ENCODE assay signal across 27 cellular contexts in genomic region chr14:69072584-69072983, GRCh38.
A peak's percentile ranks its signal among the peaks of the same experiment; 100 is the strongest.
DNase-seq lines count a peak whose midpoint lies in the region; ATAC-seq, FAIRE-seq and TF ChIP-seq lines count a peak whose summit lies in the region.
"Had no signal": no experiment of that assay in that cellular context is flagged by ENCODE, and none has a peak within 500 bp of the region (broad histone marks: within the 10 kb centered on the region; RNA-seq: fewer than 3 reads in every experiment).

No MANE protein-coding gene starts in this region.

- no peak overlapping the region for H2AFZ ChIP-seq in GM12878 (ENCODE audit: control insufficient read depth, low read depth, low read length)

- no peak for TF ChIP-seq EP300 in GM12878 (IDR thresholded peaks at IDR 0.05; ENCODE audit: borderline replicate concordance in 1 of 2, control insufficient read depth in 1 of 2, low read depth in 2 of 2, low read length in 2 of 2)

- H3K4me1 Mint-ChIP-seq in activated T-cell treated with anti-CD3 and anti-CD28 coated beads, Interleukin-2, amount 50 U/mL, for 72 hours (ENCODE audit: low read depth) = peaks cover 23% of the 10 kb centered on the region
- no peaks in the 10 kb centered on the region for H3K4me1 Mint-ChIP-seq in stimulated activated naive B cell treated with anti-CD40 and anti-IgM and Interleukin-4, amounts not matched to agents 10 μg/mL and 1 μg/mL and 100 μg/mL, for 72 hours

- in situ Hi-C loops in GM12878 (cut with MboI) = no loop called here

- no peak for DNase-seq in activated T-cell treated with anti-CD3 and anti-CD28 coated beads, Interleukin-2, amount 50 U/mL, for 72 hours
- DNase-seq in activated T-cell treated with anti-CD3 and anti-CD28 coated beads, Interleukin-2, amount 50 U/mL, for 1 hour = no peak
- DNase-seq in GM12892 (ENCODE audit: insufficient read length) (no peak), GM12878 (ENCODE audit: low read depth, low spot score) (no peak), T-helper 1 cell (no peak), coronary artery (ENCODE audit: low spot score) (no peak)
- DNase-seq in stimulated activated naive B cell treated with anti-CD40 and anti-IgM and Interleukin-4, amounts not matched to agents 10 μg/mL and 1 μg/mL and 100 μg/mL, for 72 hours = no peak
- DNase-seq: CD4-positive, alpha-beta T cell; COR-L47; DMS53; GOT3; HCEC 1CT; Karpas-422; NCI-H1092; NCI-H1417 treated with DMSO at 0.1 percent for 48 hours; NCI-H1694 treated with DMSO at 0.1 percent for 48 hours; NCI-H2081 treated with DMSO at 0.1 percent for 48 hours; NCI-H2171; NCI-H226; NCI-H510A; NCI-H69; Right ventricle myocardium superior; RPMI8226 had no signal

- H3K36me3 ChIP-seq in GM12878 (ENCODE audit: control insufficient read depth in 2 of 2, insufficient read depth in 2 of 2, low read length in 1 of 2) = peaks cover 0 to 24% of the 10 kb centered on the region in 2 experiments

- no peaks in the 10 kb centered on the region for H3K9me3 Mint-ChIP-seq in activated T-cell treated with anti-CD3 and anti-CD28 coated beads, Interleukin-2, amount 50 U/mL, for 72 hours
- no peaks in the 10 kb centered on the region for H3K9me3 Mint-ChIP-seq in stimulated activated naive B cell treated with anti-CD40 and anti-IgM and Interleukin-4, amounts not matched to agents 10 μg/mL and 1 μg/mL and 100 μg/mL, for 72 hours
- H3K9me3 Mint-ChIP-seq: CD4-positive, alpha-beta T cell had no signal

- H3K9ac ChIP-seq in GM12878 (ENCODE audit: control insufficient read depth, insufficient read depth, low read length) = no peak overlapping the region
- H3K9ac ChIP-seq: BLaER1 had no signal

- FAIRE-seq in GM12892 (lab: Jason Lieb, UNC) (peak; percentile 61), GM12878 (lab: Jason Lieb, UNC) (no peak)
- FAIRE-seq: A204.1, HepG2 had no signal

- CTCF ChIA-PET in GM12878 (lab: Yijun Ruan, JAX) = interaction anchor here (0.6 to 1.1 kb wide), 3 partner anchors 17 to 277 kb away, joined by 3 to 5 read pairs (median 3); no protein-coding TSS in a partner anchor

- no TSS peak for BruUV-seq in GM12878 (replicated peaks; lab: Mats Ljungman, UMichigan)

- H3K27ac ChIP-seq in GM12878 (ENCODE audit: control insufficient read depth, insufficient read depth) (no peak overlapping the region), coronary artery (no peak overlapping the region)
- H3K27ac ChIP-seq: BLaER1, SJSA1 had no signal

- TF ChIP-seq POLR2A in GM12892 (IDR thresholded peaks at IDR 0.05; ENCODE audit: low read depth, low read length) (no peak), GM12878 (IDR thresholded peaks at IDR 0.05; ENCODE audit: low read depth, low read length) (no peak)

- H3K27me3 Mint-ChIP-seq in activated T-cell treated with anti-CD3 and anti-CD28 coated beads, Interleukin-2, amount 50 U/mL, for 72 hours (ENCODE audit: low read depth) = no peaks in the 10 kb centered on the region
- no peaks in the 10 kb centered on the region for H3K27me3 Mint-ChIP-seq in stimulated activated naive B cell treated with anti-CD40 and anti-IgM and Interleukin-4, amounts not matched to agents 10 μg/mL and 1 μg/mL and 100 μg/mL, for 72 hours
- H3K27me3 Mint-ChIP-seq: CD4-positive, alpha-beta T cell had no signal

- H3K4me1 ChIP-seq in GM12878 (ENCODE audit: control insufficient read depth, insufficient read depth, low read length) = peaks cover 8% of the 10 kb centered on the region
- H3K4me1 ChIP-seq: BLaER1 had no signal

- TF ChIP-seq CTCF in GM12878 (IDR thresholded peaks at IDR 0.05 in 2 of 3, conservative IDR thresholded peaks at IDR 0.05 in 1 of 3; ENCODE audit: control insufficient read depth in 2 of 3, extremely low read depth in 1 of 3, insufficient read depth in 1 of 3, low read depth in 3 of 3, low read length in 3 of 3) (no peak), coronary artery (IDR thresholded peaks at IDR 0.05) (no peak)

- H3K9me3 ChIP-seq in GM12878 (replicated peaks; ENCODE audit: control insufficient read depth, insufficient read depth, low read length) = no peaks in the 10 kb centered on the region
- H3K9me3 ChIP-seq: BLaER1, SJSA1 had no signal

- 50% methylated on average over 2 of the region's 2 CpGs for WGBS in GM12878 (ENCODE audit: insufficient coverage, insufficient replicate concordance, low lambda C conversion rate, missing lambda C conversion rate)

- POLR2A ChIA-PET in GM12878 (lab: Charles Lee) = no interaction called here

- H3K4me3 Mint-ChIP-seq in activated T-cell treated with anti-CD3 and anti-CD28 coated beads, Interleukin-2, amount 50 U/mL, for 72 hours = no peak overlapping the region
- no peak overlapping the region for H3K4me3 Mint-ChIP-seq in stimulated activated naive B cell treated with anti-CD40 and anti-IgM and Interleukin-4, amounts not matched to agents 10 μg/mL and 1 μg/mL and 100 μg/mL, for 72 hours
- H3K4me3 Mint-ChIP-seq: CD4-positive, alpha-beta T cell had no signal

- RAD21 ChIA-PET in GM12878 (lab: Charles Lee; ENCODE audit: unreplicated experiment) = no interaction called here

- ATAC-seq in activated T-cell treated with anti-CD3 and anti-CD28 coated beads, Interleukin-2, amount 50 U/mL, for 72 hours (replicated peaks in 1 of 2) = peak; percentile 17 to 37
- ATAC-seq in GM12878 = no peak
- no peak for ATAC-seq in stimulated activated naive B cell treated with anti-CD40 and anti-IgM and Interleukin-4, amounts not matched to agents 10 μg/mL and 1 μg/mL and 100 μg/mL, for 72 hours (replicated peaks)
- ATAC-seq: HepG2 had no signal

- H3K36me3 Mint-ChIP-seq in activated T-cell treated with anti-CD3 and anti-CD28 coated beads, Interleukin-2, amount 50 U/mL, for 72 hours (ENCODE audit: insufficient read depth in 2 of 2) = peaks cover 0 to 6% of the 10 kb centered on the region in 2 donors
- H3K36me3 Mint-ChIP-seq in stimulated activated naive B cell treated with anti-CD40 and anti-IgM and Interleukin-4, amounts not matched to agents 10 μg/mL and 1 μg/mL and 100 μg/mL, for 72 hours = peaks cover 41 to 69% of the 10 kb centered on the region in 2 donors

- no peaks in the 10 kb centered on the region for H4K20me1 ChIP-seq in GM12878 (ENCODE audit: control insufficient read depth, insufficient read depth)
- H4K20me1 ChIP-seq: BLaER1 had no signal

- H3K4me3 ChIP-seq in GM12878 (no peak overlapping the region), coronary artery (no peak overlapping the region)
- H3K4me3 ChIP-seq: BLaER1, SJSA1 had no signal

- no peak overlapping the region for H3K4me2 ChIP-seq in GM12878 (ENCODE audit: control insufficient read depth, insufficient read depth)
- H3K4me2 ChIP-seq: BLaER1 had no signal

- no peak for TF ChIP-seq RAD21 in GM12878 (IDR thresholded peaks at IDR 0.05; ENCODE audit: insufficient read depth, low read depth, low read length)

- H3K27ac Mint-ChIP-seq in activated T-cell treated with anti-CD3 and anti-CD28 coated beads, Interleukin-2, amount 50 U/mL, for 72 hours = peak overlapping the region; percentile 9
- peak overlapping the region; percentile 56 for H3K27ac Mint-ChIP-seq in stimulated activated naive B cell treated with anti-CD40 and anti-IgM and Interleukin-4, amounts not matched to agents 10 μg/mL and 1 μg/mL and 100 μg/mL, for 72 hours
- H3K27ac Mint-ChIP-seq: CD4-positive, alpha-beta T cell had no signal

- SMC1A ChIA-PET in GM12878 (lab: Charles Lee; ENCODE audit: uncharacterized antibody, unreplicated experiment) = interaction anchor here (1.4 kb wide), 1 partner anchor 11 kb away, joined by 3 read pairs; no protein-coding TSS in a partner anchor

- H3K27me3 ChIP-seq in GM12878 (replicated peaks in 1 of 2; ENCODE audit: control insufficient read depth in 2 of 2, insufficient read depth in 2 of 2, low read length in 1 of 2) = no peaks in the 10 kb centered on the region
- H3K27me3 ChIP-seq: BLaER1, SJSA1 had no signal

- intact Hi-C loops in GM12878 (cut with micrococcal nuclease; ENCODE audit: unreplicated experiment) = no loop called here

- H3K79me2 ChIP-seq in GM12878 (ENCODE audit: control insufficient read depth, insufficient read depth, low read length) = no peaks in the 10 kb centered on the region

TF ChIP-seq in GM12878, 131 proteins besides CTCF, POLR2A, EP300 and RAD21:
- TF ChIP-seq RUNX3 (IDR thresholded peaks at IDR 0.05; ENCODE audit: low read length) (0 out of 2 replicates have a peak, but pooled peaks have one; percentile 6), MYB (IDR thresholded peaks at IDR 0.05; ENCODE audit: borderline replicate concordance, low read depth, low read length) (no peak), MEF2A (IDR thresholded peaks at IDR 0.05; ENCODE audit: insufficient read depth, low read depth, low read length) (0 out of 2 replicates have a peak, but pooled peaks have one; percentile 48), JUNB (IDR thresholded peaks at IDR 0.05) (peak; percentile 56)

Comparison
In these comparisons a context has a peak if more than half of its experiments do, and no peak if none do; other contexts are left out.
1. ATAC-seq: peak in activated T-cell treated with anti-CD3 and anti-CD28 coated beads, Interleukin-2, amount 50 U/mL, for 72 hours (2 of 2); none in GM12878 (single experiment) and stimulated activated naive B cell treated with anti-CD40 and anti-IgM and Interleukin-4, amounts not matched to agents 10 μg/mL and 1 μg/mL and 100 μg/mL, for 72 hours (0 of 2).